Comparison of ENCODE assay signal across 28 cellular contexts in the genomic region with DNA sequence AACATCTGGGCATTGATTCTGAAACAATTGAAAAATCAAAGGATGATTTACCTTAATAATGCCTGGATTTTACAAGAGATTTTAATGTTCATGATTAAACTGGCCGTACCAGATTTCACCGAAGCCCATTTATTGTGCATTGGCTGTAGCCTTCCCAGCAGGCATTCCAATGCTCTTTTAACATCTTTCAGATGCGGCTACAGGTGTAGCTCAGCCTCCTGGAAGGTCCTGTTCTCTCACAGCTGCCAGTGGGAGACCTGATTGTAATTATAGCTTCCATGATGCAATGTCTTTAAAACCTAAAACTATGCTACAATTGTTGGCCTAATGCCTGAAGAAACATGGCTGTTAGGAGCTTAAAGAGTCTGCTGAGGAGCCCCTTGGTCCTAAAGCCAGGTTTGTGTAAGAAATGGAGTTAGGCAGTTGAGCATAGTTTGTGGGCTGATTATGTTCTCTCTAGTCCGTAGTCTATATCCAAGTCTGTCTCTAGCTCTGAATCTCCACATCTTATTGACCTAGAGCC.
DNase-seq lines count a peak whose midpoint lies in the region; ATAC-seq and TF ChIP-seq lines count a peak whose summit lies in the region.
"Had no signal": no experiment of that assay in that cellular context is flagged by ENCODE, and none has a peak within 500 bp of the region (broad histone marks: within the 10 kb centered on the region; RNA-seq: fewer than 3 reads in every experiment).

No MANE protein-coding gene starts in this region.

- peak; percentile 13 for DNase-seq in GM23338 (ENCODE audit: low spot score)
- no peak for DNase-seq in WTC11 (ENCODE audit: low spot score)
- no peak for DNase-seq in endodermal cell
- no peak for DNase-seq in amniotic stem cell (lab: John Stamatoyannopoulos, UW)
- no peak for DNase-seq in trophoblast cell
- DNase-seq: activated CD4-positive, alpha-beta T cell treated with anti-CD3 and anti-CD28 coated beads, Interleukin-2, amount 50 U/mL, for 4 hours; activated CD4-positive, CD25-positive, alpha-beta regulatory T cell; effector memory CD8-positive, alpha-beta T cell; kidney glomerular epithelial cell; NCI-H1105; NCI-H2029 treated with DMSO at 0.1 percent for 48 hours; Peyer's patch; psoas muscle; SIG-M5; stimulated activated CD4-positive, alpha-beta T cell treated with anti-CD3 and anti-CD28 coated beads, Interleukin-1b, Interleukin-23, amount 100 ng/mL, for 48 hours; SW 1271 had no signal

- peak overlapping the region; percentile 5; the same call in 1 of the 2 replicates for H3K27ac ChIP-seq in GM23338 (ENCODE audit: low read depth)
- no peak overlapping the region for H3K27ac ChIP-seq in neural cell (ENCODE audit: low read length)
- H3K27ac ChIP-seq in endodermal cell (ENCODE audit: low read depth, low read length): no peak overlapping the region
- no peak overlapping the region for H3K27ac ChIP-seq in trophoblast cell (ENCODE audit: low read depth, low read length)
- H3K27ac ChIP-seq: HL-60, neutrophil, Peyer's patch, psoas muscle, suprapubic skin had no signal

- no peak overlapping the region for H3K23ac ChIP-seq in trophoblast cell (ENCODE audit: low read length)

- H3K9ac ChIP-seq in neural cell (ENCODE audit: low read length): no peak overlapping the region
- H3K9ac ChIP-seq in endodermal cell (ENCODE audit: extremely low read depth, low read length, poor library complexity, severe bottlenecking): no peak overlapping the region
- no peak overlapping the region for H3K9ac ChIP-seq in trophoblast cell (ENCODE audit: low read length)

- peaks cover 7% of the 10 kb centered on the region for H3K9me3 ChIP-seq in neural cell (ENCODE audit: low read length)
- H3K9me3 ChIP-seq in endodermal cell (ENCODE audit: control insufficient read depth, low read length): peaks cover 45% of the 10 kb centered on the region
- H3K9me3 ChIP-seq in trophoblast cell (ENCODE audit: insufficient read depth, low read depth, low read length): peaks cover 6% of the 10 kb centered on the region
- H3K9me3 ChIP-seq: neutrophil, psoas muscle, suprapubic skin had no signal

- H3K4me3 ChIP-seq in GM23338 (no peak overlapping the region), neural cell (ENCODE audit: low read length) (no peak overlapping the region), endodermal cell (ENCODE audit: low read length) (no peak overlapping the region), trophoblast cell (ENCODE audit: low read depth, low read length) (no peak overlapping the region)
- H3K4me3 ChIP-seq: HAP-1, lung, Peyer's patch, psoas muscle, suprapubic skin had no signal

- intact Hi-C loops in dendritic cell treated with granulocyte-macrophage colony-stimulating factor and Interleukin-4, amounts not matched to agents 40 ng/mL and 50 ng/mL, for 4 days (cut with micrococcal nuclease): no loop called here

- H3K9me3 Mint-ChIP-seq in GM23338 (peaks cover 32% of the 10 kb centered on the region), WTC11 (peaks cover 36% of the 10 kb centered on the region), endodermal cell (peaks cover 38% of the 10 kb centered on the region)
- H3K9me3 Mint-ChIP-seq in dendritic cell treated with granulocyte-macrophage colony-stimulating factor and Interleukin-4, amounts not matched to agents 40 ng/mL and 50 ng/mL, for 4 days: peaks cover 30% of the 10 kb centered on the region

- H4K12ac ChIP-seq in trophoblast cell (ENCODE audit: low read depth, low read length): no peak overlapping the region

- H3K4me3 Mint-ChIP-seq in GM23338: no peak overlapping the region
- no peak overlapping the region for H3K4me3 Mint-ChIP-seq in WTC11
- no peak overlapping the region for H3K4me3 Mint-ChIP-seq in dendritic cell treated with granulocyte-macrophage colony-stimulating factor and Interleukin-4, amounts not matched to agents 40 ng/mL and 50 ng/mL, for 4 days
- H3K4me3 Mint-ChIP-seq in endodermal cell: no peak overlapping the region
- H3K4me3 Mint-ChIP-seq: activated naive CD4-positive, alpha-beta T cell treated with anti-CD3 and anti-CD28 coated beads, Interleukin-2, amount 50 U/mL, for 24 hours; brain; CD14-positive monocyte; effector memory CD8-positive, alpha-beta T cell had no signal

- H4K20me1 ChIP-seq in GM23338 (replicated peaks; ENCODE audit: insufficient read depth) (no peaks in the 10 kb centered on the region), neural cell (ENCODE audit: insufficient read depth) (no peaks in the 10 kb centered on the region)

- H3K9me2 ChIP-seq in GM23338 (ENCODE audit: insufficient read depth): no peaks in the 10 kb centered on the region
- H3K9me2 ChIP-seq in neural cell (ENCODE audit: insufficient read depth, low read length): no peaks in the 10 kb centered on the region

- peak; percentile 59 for ATAC-seq in GM23338
- ATAC-seq in WTC11: peak; percentile 75
- ATAC-seq: effector memory CD8-positive, alpha-beta T cell; esophagus mucosa; HepG2 had no signal

- 98 to 100% methylated on average over 3 to 4 of the region's 4 CpGs for WGBS in endodermal cell (ENCODE audit: insufficient coverage in 1 of 2, insufficient read length in 1 of 2), 2 experiments
- no CpG with 5 or more reads among the region's 4 CpGs for WGBS in trophoblast cell (ENCODE audit: extremely low coverage, insufficient coverage, insufficient read length)

- no peak overlapping the region for H4K8ac ChIP-seq in trophoblast cell (ENCODE audit: low read depth, low read length)

- no peak overlapping the region for H2BK12ac ChIP-seq in trophoblast cell (ENCODE audit: low read length)

- peaks cover 7% of the 10 kb centered on the region for H3K27me3 Mint-ChIP-seq in GM23338 (ENCODE audit: insufficient read depth, low read depth, poor library complexity)
- no peaks in the 10 kb centered on the region; the same call in 1 of the 2 replicates for H3K27me3 Mint-ChIP-seq in WTC11 (ENCODE audit: low read depth)
- no peaks in the 10 kb centered on the region for H3K27me3 Mint-ChIP-seq in dendritic cell treated with granulocyte-macrophage colony-stimulating factor and Interleukin-4, amounts not matched to agents 40 ng/mL and 50 ng/mL, for 4 days
- no peaks in the 10 kb centered on the region for H3K27me3 Mint-ChIP-seq in endodermal cell (ENCODE audit: insufficient read depth)
- H3K27me3 Mint-ChIP-seq: activated naive CD4-positive, alpha-beta T cell treated with anti-CD3 and anti-CD28 coated beads, Interleukin-2, amount 50 U/mL, for 24 hours; brain; effector memory CD8-positive, alpha-beta T cell had no signal

- TF ChIP-seq CTCF in GM23338 (conservative IDR thresholded peaks at IDR 0.05; ENCODE audit: low read depth in 2 of 2) (no peak), WTC11 (IDR thresholded peaks at IDR 0.05) (no peak), neural cell (IDR thresholded peaks at IDR 0.05; ENCODE audit: poor library complexity, severe bottlenecking) (no peak), endodermal cell (conservative IDR thresholded peaks at IDR 0.05) (no peak)

- peaks cover 36% of the 10 kb centered on the region for H3K36me3 Mint-ChIP-seq in GM23338 (ENCODE audit: low read depth)
- H3K36me3 Mint-ChIP-seq in WTC11: peaks cover 32% of the 10 kb centered on the region
- H3K36me3 Mint-ChIP-seq in dendritic cell treated with granulocyte-macrophage colony-stimulating factor and Interleukin-4, amounts not matched to agents 40 ng/mL and 50 ng/mL, for 4 days (ENCODE audit: low read depth): peaks cover 30% of the 10 kb centered on the region
- H3K36me3 Mint-ChIP-seq in endodermal cell (ENCODE audit: low read depth): peaks cover 38% of the 10 kb centered on the region

- H2BK5ac ChIP-seq in trophoblast cell (ENCODE audit: low read depth, low read length, poor library complexity): no peak overlapping the region

- H3K27me3 ChIP-seq in GM23338 (ENCODE audit: insufficient read depth) (no peaks in the 10 kb centered on the region), neural cell (ENCODE audit: insufficient read depth, low read depth, low read length) (no peaks in the 10 kb centered on the region), endodermal cell (ENCODE audit: control insufficient read depth, insufficient read depth, low read length, poor library complexity, severe bottlenecking) (no peaks in the 10 kb centered on the region), trophoblast cell (ENCODE audit: insufficient read depth, low read length) (no peaks in the 10 kb centered on the region)
- H3K27me3 ChIP-seq: neutrophil, Peyer's patch, suprapubic skin had no signal

- H2AFZ ChIP-seq in GM23338: no peak overlapping the region
- H2AFZ ChIP-seq in neural cell (ENCODE audit: low read depth, low read length): no peak overlapping the region
- H2AFZ ChIP-seq in trophoblast cell (ENCODE audit: insufficient read depth, low read length, poor library complexity): no peak overlapping the region

- no peaks in the 10 kb centered on the region for H3F3A ChIP-seq in GM23338 (replicated peaks; ENCODE audit: low read depth)
- no peaks in the 10 kb centered on the region for H3F3A ChIP-seq in neural cell (ENCODE audit: insufficient read depth, low read length, poor library complexity, severe bottlenecking)

- H3K18ac ChIP-seq in trophoblast cell (ENCODE audit: low read length): no peak overlapping the region

- no peak for TF ChIP-seq RAD21 in neural cell (conservative IDR thresholded peaks at IDR 0.05)

- CTCF ChIA-PET in WTC11 (lab: Charles Lee): interaction anchor here (1.0 to 1.5 kb wide), 6 partner anchors 10 to 109 kb away, joined by 3 to 5 read pairs (median 4); no protein-coding TSS in a partner anchor

- no peak overlapping the region for H2BK120ac ChIP-seq in trophoblast cell (ENCODE audit: insufficient read depth, low read length, poor library complexity)

- H3K14ac ChIP-seq in trophoblast cell (ENCODE audit: low read length): no peak overlapping the region

- TF ChIP-seq EP300 in neural cell (conservative IDR thresholded peaks at IDR 0.05; ENCODE audit: poor library complexity, severe bottlenecking): no peak

- H3K79me1 ChIP-seq in trophoblast cell (ENCODE audit: low read length): no peaks in the 10 kb centered on the region

- no peak overlapping the region for H2AK5ac ChIP-seq in trophoblast cell (ENCODE audit: low read length)

- H3K27ac Mint-ChIP-seq in GM23338 (no peak overlapping the region), WTC11 (peak overlapping the region; percentile 74; the same call in 1 of the 2 replicates), endodermal cell (no peak overlapping the region)
- peak overlapping the region; percentile 13 for H3K27ac Mint-ChIP-seq in dendritic cell treated with granulocyte-macrophage colony-stimulating factor and Interleukin-4, amounts not matched to agents 40 ng/mL and 50 ng/mL, for 4 days
- H3K27ac Mint-ChIP-seq: activated naive CD4-positive, alpha-beta T cell treated with anti-CD3 and anti-CD28 coated beads, Interleukin-2, amount 50 U/mL, for 24 hours; brain; effector memory CD8-positive, alpha-beta T cell had no signal

- H3K36me3 ChIP-seq in GM23338 (ENCODE audit: insufficient read depth): no peaks in the 10 kb centered on the region
- no peaks in the 10 kb centered on the region for H3K36me3 ChIP-seq in neural cell (ENCODE audit: insufficient read depth, low read length)
- peaks cover 5% of the 10 kb centered on the region for H3K36me3 ChIP-seq in endodermal cell (ENCODE audit: control insufficient read depth, insufficient read depth, low read length)
- peaks cover 2% of the 10 kb centered on the region in 2 experiments for H3K36me3 ChIP-seq in trophoblast cell (ENCODE audit: control insufficient read depth in 1 of 2, insufficient read depth in 2 of 2, low read length in 2 of 2)
- H3K36me3 ChIP-seq: HAP-1, neutrophil, suprapubic skin had no signal

- no peak overlapping the region for H4K91ac ChIP-seq in trophoblast cell (ENCODE audit: low read depth, low read length)

- H3K4me1 Mint-ChIP-seq in GM23338: peaks cover 15% of the 10 kb centered on the region
- peaks cover 17% of the 10 kb centered on the region for H3K4me1 Mint-ChIP-seq in WTC11
- H3K4me1 Mint-ChIP-seq in dendritic cell treated with granulocyte-macrophage colony-stimulating factor and Interleukin-4, amounts not matched to agents 40 ng/mL and 50 ng/mL, for 4 days (ENCODE audit: low read depth): peaks cover 70% of the 10 kb centered on the region
- peaks cover 11% of the 10 kb centered on the region for H3K4me1 Mint-ChIP-seq in endodermal cell

- H3K4me1 ChIP-seq in GM23338 (ENCODE audit: insufficient read depth): no peaks in the 10 kb centered on the region
- H3K4me1 ChIP-seq in endodermal cell (ENCODE audit: control insufficient read depth, insufficient read depth, low read length): no peaks in the 10 kb centered on the region
- H3K4me1 ChIP-seq in trophoblast cell (ENCODE audit: control insufficient read depth in 1 of 2, insufficient read depth in 2 of 2, low read length in 2 of 2): no peaks in the 10 kb centered on the region
- H3K4me1 ChIP-seq: HAP-1, Peyer's patch had no signal

- H3K4ac ChIP-seq in trophoblast cell (ENCODE audit: low read depth, low read length): no peak overlapping the region

- no peak overlapping the region for H3K4me2 ChIP-seq in GM23338
- H3K4me2 ChIP-seq in neural cell (ENCODE audit: low read length): no peak overlapping the region
- no peak overlapping the region for H3K4me2 ChIP-seq in trophoblast cell (ENCODE audit: low read length)

- H3K79me2 ChIP-seq in GM23338 (replicated peaks; ENCODE audit: insufficient read depth) (peaks cover 49% of the 10 kb centered on the region), neural cell (replicated peaks; ENCODE audit: insufficient read depth, low read length) (peaks cover 13% of the 10 kb centered on the region), trophoblast cell (ENCODE audit: control insufficient read depth, insufficient read depth, low read length, poor library complexity) (no peaks in the 10 kb centered on the region)

- POLR2A ChIA-PET in WTC11 (lab: Charles Lee): no interaction called here

Comparison
In these comparisons a context has a peak if more than half of its experiments do, and no peak if none do; other contexts are left out.
1. H3K27ac Mint-ChIP-seq: peak in WTC11 (single experiment) and dendritic cell treated with granulocyte-macrophage colony-stimulating factor and Interleukin-4, amounts not matched to agents 40 ng/mL and 50 ng/mL, for 4 days (single experiment); none in GM23338 (single experiment) and endodermal cell (single experiment).